ENCODE assay signal across 8 cellular contexts in the genomic region with DNA sequence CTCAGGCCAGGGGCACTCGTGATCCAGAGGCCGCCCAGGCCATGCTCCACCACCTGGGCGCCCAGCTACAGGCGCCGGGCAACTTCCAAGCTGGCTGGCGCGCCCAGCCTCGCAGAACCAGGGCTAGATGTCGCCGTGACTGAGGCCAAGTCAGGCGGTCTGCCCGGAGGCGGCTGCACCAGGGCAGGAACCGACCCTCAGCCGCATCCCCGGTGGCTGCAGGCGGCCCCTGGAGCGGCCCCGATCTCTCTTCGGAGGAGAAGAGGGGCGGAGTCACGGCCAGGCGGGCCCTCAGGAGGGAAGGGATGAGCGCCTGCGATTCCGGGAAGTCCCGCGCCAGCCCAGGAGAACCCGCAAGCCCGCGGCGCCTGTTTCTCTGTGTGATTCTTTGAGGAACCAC.
DNase-seq lines count a peak whose midpoint lies in the region; ATAC-seq and TF ChIP-seq lines count a peak whose summit lies in the region.
"Not testable (repeated sequence)": the region's sequence is repeated elsewhere in the genome, so short reads cannot be mapped to it uniquely, and the experiment has no call there.

No MANE protein-coding gene starts in this region.

- H3K27me3 ChIP-seq in parathyroid adenoma (ENCODE audit: control insufficient read depth, insufficient read depth, low read length): not testable (repeated sequence)

- not testable (repeated sequence) for H3K27ac Mint-ChIP-seq in dendritic cell treated with granulocyte-macrophage colony-stimulating factor and Interleukin-4, amounts not matched to agents 40 ng/mL and 50 ng/mL, for 4 days

- not testable (repeated sequence) for H3K4me1 ChIP-seq in parathyroid adenoma

- not testable (repeated sequence) for DNase-seq in AG09309 (ENCODE audit: low read depth)
- DNase-seq in HK-2 (ENCODE audit: unreplicated experiment) (peak; percentile 69), Right ventricle myocardium superior (peak; percentile 42), left lobe of liver (ENCODE audit: low spot score) (peak; percentile 50), superior temporal gyrus (ENCODE audit: extremely low spot score) (peak; percentile 49)

- H3K9me3 Mint-ChIP-seq in dendritic cell treated with granulocyte-macrophage colony-stimulating factor and Interleukin-4, amounts not matched to agents 40 ng/mL and 50 ng/mL, for 4 days: not testable (repeated sequence)

- peak overlapping the region; percentile 9 for H3K9ac ChIP-seq in parathyroid adenoma

- intact Hi-C loops in dendritic cell treated with granulocyte-macrophage colony-stimulating factor and Interleukin-4, amounts not matched to agents 40 ng/mL and 50 ng/mL, for 4 days (cut with micrococcal nuclease); Right ventricle myocardium superior (cut with DNase I): not testable (repeated sequence)

- not testable (repeated sequence) for H3K36me3 ChIP-seq in parathyroid adenoma (ENCODE audit: control insufficient read depth, insufficient read depth, low read length)

- H3K79me2 ChIP-seq in parathyroid adenoma: not testable (repeated sequence)

- peak overlapping the region; percentile 53 for H3K4me3 Mint-ChIP-seq in dendritic cell treated with granulocyte-macrophage colony-stimulating factor and Interleukin-4, amounts not matched to agents 40 ng/mL and 50 ng/mL, for 4 days

- H3K27ac ChIP-seq in VCaP (peak overlapping the region; percentile 43), parathyroid adenoma (peak overlapping the region; percentile 89)

- H3K4me2 ChIP-seq in parathyroid adenoma (ENCODE audit: low read length): peak overlapping the region; percentile 65

- H3K4me3 ChIP-seq in AG09309 (ENCODE audit: control insufficient read depth, low read depth, low read length): peak overlapping the region; percentile 36
- H3K4me3 ChIP-seq in parathyroid adenoma (ENCODE audit: low read depth, low read length): peak overlapping the region; percentile 36

- TF ChIP-seq CTCF in AG09309 (IDR thresholded peaks at IDR 0.05; ENCODE audit: control insufficient read depth, insufficient read depth, low read depth, low read length, missing control alignments); VCaP (conservative IDR thresholded peaks at IDR 0.05); parathyroid adenoma (IDR thresholded peaks at IDR 0.05): not testable (repeated sequence)

- H3K27me3 Mint-ChIP-seq in dendritic cell treated with granulocyte-macrophage colony-stimulating factor and Interleukin-4, amounts not matched to agents 40 ng/mL and 50 ng/mL, for 4 days: peaks cover 49% of the 10 kb centered on the region

- not testable (repeated sequence) for H3K9me3 ChIP-seq in parathyroid adenoma (ENCODE audit: control insufficient read depth, low read length)

- H3K4me1 Mint-ChIP-seq in dendritic cell treated with granulocyte-macrophage colony-stimulating factor and Interleukin-4, amounts not matched to agents 40 ng/mL and 50 ng/mL, for 4 days (ENCODE audit: low read depth): not testable (repeated sequence)

- H2AFZ ChIP-seq in parathyroid adenoma: peak overlapping the region; percentile 92

- H3K36me3 Mint-ChIP-seq in dendritic cell treated with granulocyte-macrophage colony-stimulating factor and Interleukin-4, amounts not matched to agents 40 ng/mL and 50 ng/mL, for 4 days (ENCODE audit: low read depth): not testable (repeated sequence)

- not testable (repeated sequence) for ATAC-seq in Right ventricle myocardium superior (ENCODE audit: poor library complexity)
- ATAC-seq in left lobe of liver: peak; percentile 35
